ENCODE assay signal across 17 cellular contexts in the genomic region with DNA sequence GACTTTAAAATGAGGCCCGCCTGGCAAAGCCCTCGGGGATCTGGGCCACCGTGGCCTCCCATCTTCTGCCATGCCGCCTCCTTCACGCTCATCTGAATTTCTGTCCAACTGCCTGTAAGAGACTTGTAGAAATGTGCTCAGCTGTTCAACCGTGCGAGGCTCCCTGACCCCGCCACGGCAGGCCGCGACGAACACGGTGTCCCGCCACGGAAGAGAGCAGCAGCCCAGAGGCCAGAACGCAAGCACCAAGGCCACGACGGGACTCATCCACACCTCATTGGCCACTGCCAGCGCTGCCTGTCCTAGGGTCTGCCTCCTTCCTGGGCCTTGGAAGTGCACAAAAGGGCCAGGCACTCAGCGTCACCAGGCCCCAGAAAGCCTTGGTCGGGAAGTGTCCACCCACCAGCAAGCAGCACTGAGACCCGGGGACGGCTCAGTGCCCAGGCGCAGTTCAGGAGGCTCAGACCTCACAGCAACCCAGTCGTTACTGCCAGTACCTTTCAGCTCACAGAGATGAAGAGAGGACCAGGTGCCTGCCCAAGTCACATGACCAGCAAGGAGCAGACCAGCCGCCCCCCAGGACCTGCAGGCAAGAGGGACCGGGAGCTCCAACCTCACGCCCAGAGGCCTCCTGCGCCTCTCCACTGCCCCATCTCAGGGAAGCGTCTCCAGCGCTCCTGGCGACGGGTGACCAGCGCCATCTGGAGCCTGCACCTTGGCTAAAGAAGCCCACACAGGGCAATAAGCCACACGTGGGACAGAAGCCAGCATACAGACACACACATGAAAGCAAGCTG.
"Had no signal": no experiment of that assay in that cellular context is flagged by ENCODE, and none has a peak within 500 bp of the region (broad histone marks: within the 10 kb centered on the region; RNA-seq: fewer than 3 reads in every experiment).

No MANE protein-coding gene starts in this region.

- H3K4me3 Mint-ChIP-seq: activated CD4-positive, alpha-beta T cell treated with anti-CD3 and anti-CD28 coated beads, Interleukin-2, amount 10 ng/mL, durations not matched to agents 7 days and 5 days; activated naive CD8-positive, alpha-beta T cell; central memory CD8-positive, alpha-beta T cell; dendritic cell treated with granulocyte-macrophage colony-stimulating factor and Interleukin-4, amounts not matched to agents 40 ng/mL and 50 ng/mL, for 4 days; immature natural killer cell; nephron had no signal

- ATAC-seq: body of pancreas; lower lobe of right lung; sciatic nerve; stimulated activated naive CD8-positive, alpha-beta T cell treated with anti-CD3 and anti-CD28 coated beads, Interleukin-15, Interleukin-2, amounts not matched to agents 100 U/mL and 50 U/mL, for 24 hours had no signal

- H3K9me3 ChIP-seq: body of pancreas, lower lobe of right lung, transverse colon, vagina had no signal

- H3K36me3 ChIP-seq: transverse colon had no signal

- H3K4me1 Mint-ChIP-seq: activated CD4-positive, alpha-beta T cell treated with anti-CD3 and anti-CD28 coated beads, Interleukin-2, amount 10 ng/mL, durations not matched to agents 7 days and 5 days; immature natural killer cell had no signal

- H3K4me1 ChIP-seq: body of pancreas, lower lobe of right lung, transverse colon, vagina had no signal

- DNase-seq: activated CD4-positive, alpha-beta T cell treated with anti-CD3 and anti-CD28 coated beads, Interleukin-2, amount 10 ng/mL, durations not matched to agents 7 days and 5 days; activated CD8-positive, alpha-beta memory T cell treated with anti-CD3 and anti-CD28 coated beads for 24 hours; activated gamma-delta T cell treated with Interleukin-2 at 50 U/mL for 16 hours; amniotic stem cell; body of pancreas; effector memory CD4-positive, alpha-beta T cell; foreskin melanocyte; immature natural killer cell; lower lobe of right lung; stimulated activated naive CD8-positive, alpha-beta T cell treated with anti-CD3 and anti-CD28 coated beads, Interleukin-15, Interleukin-2, amounts not matched to agents 100 U/mL and 50 U/mL, for 24 hours; transverse colon had no signal

- H3K27ac Mint-ChIP-seq: activated CD4-positive, alpha-beta T cell treated with anti-CD3 and anti-CD28 coated beads, Interleukin-2, amount 10 ng/mL, durations not matched to agents 7 days and 5 days; activated naive CD8-positive, alpha-beta T cell; dendritic cell treated with granulocyte-macrophage colony-stimulating factor and Interleukin-4, amounts not matched to agents 40 ng/mL and 50 ng/mL, for 4 days; immature natural killer cell; nephron had no signal

- H3K9me3 Mint-ChIP-seq: activated CD4-positive, alpha-beta T cell treated with anti-CD3 and anti-CD28 coated beads, Interleukin-2, amount 10 ng/mL, durations not matched to agents 7 days and 5 days; central memory CD8-positive, alpha-beta T cell; dendritic cell treated with granulocyte-macrophage colony-stimulating factor and Interleukin-4, amounts not matched to agents 40 ng/mL and 50 ng/mL, for 4 days; immature natural killer cell; nephron had no signal

- H3K27ac ChIP-seq: body of pancreas, lower lobe of right lung, transverse colon, vagina had no signal

- H3K27me3 ChIP-seq: body of pancreas, transverse colon, vagina had no signal

- H3K4me3 ChIP-seq: body of pancreas, lower lobe of right lung, transverse colon, vagina had no signal

- H3K27me3 Mint-ChIP-seq: activated CD4-positive, alpha-beta T cell treated with anti-CD3 and anti-CD28 coated beads, Interleukin-2, amount 10 ng/mL, durations not matched to agents 7 days and 5 days; activated naive CD8-positive, alpha-beta T cell; central memory CD8-positive, alpha-beta T cell; dendritic cell treated with granulocyte-macrophage colony-stimulating factor and Interleukin-4, amounts not matched to agents 40 ng/mL and 50 ng/mL, for 4 days had no signal
